8 cellular contexts compared by ENCODE assay signal in the genomic region with DNA sequence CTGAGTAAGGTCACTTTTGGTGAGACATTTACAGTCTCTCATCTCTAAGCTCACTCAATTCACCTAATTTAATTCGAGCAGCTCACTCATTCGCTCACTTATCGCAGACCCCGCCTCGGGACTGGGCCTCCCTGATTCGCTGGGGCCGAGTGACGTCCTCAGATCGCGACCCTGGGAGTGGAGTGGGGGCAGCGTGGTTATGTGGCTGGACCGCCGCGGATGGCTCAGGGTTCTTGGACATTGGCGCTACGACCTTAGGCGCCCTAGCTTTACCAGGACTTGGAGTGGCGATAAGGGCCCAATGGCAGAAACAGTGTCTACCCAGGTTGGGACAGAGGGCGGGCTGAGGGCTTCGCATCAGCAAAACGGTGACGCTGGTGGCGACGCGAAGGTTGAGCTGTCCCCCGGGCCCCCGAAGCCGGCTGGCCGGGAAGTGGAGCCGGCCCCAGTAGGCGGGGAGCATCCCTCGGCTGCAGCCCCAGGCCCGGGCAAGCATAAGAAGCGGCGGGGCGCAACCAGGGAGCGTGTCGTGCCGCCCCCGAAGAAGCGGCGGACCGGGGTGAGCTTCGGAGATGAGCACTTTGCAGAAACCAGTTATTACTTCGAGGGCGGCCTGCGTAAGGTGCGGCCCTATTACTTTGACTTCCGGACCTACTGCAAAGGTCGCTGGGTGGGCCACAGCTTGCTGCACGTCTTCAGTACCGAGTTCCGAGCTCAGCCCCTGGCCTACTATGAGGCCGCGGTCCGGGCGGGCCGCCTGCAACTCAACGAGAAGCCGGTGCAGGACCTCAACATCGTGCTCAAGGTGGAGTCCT. TPM values are rescaled to one million over a fixed set of nuclear protein-coding genes. Genes with fewer than 3 reads are reported as not detected.
DNase-seq lines count a peak whose midpoint lies in the region; ATAC-seq and TF ChIP-seq lines count a peak whose summit lies in the region.

A gene with protein sequence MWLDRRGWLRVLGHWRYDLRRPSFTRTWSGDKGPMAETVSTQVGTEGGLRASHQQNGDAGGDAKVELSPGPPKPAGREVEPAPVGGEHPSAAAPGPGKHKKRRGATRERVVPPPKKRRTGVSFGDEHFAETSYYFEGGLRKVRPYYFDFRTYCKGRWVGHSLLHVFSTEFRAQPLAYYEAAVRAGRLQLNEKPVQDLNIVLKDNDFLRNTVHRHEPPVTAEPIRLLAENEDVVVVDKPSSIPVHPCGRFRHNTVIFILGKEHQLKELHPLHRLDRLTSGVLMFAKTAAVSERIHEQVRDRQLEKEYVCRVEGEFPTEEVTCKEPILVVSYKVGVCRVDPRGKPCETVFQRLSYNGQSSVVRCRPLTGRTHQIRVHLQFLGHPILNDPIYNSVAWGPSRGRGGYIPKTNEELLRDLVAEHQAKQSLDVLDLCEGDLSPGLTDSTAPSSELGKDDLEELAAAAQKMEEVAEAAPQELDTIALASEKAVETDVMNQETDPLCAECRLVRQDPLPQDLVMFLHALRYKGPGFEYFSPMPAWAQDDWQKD (plus strand): TSS at position 161 of the 815 bp plus-strand sequence. CDS start 39 bp downstream, at position 200.

- H3K27me3 Mint-ChIP-seq in activated CD4-positive, alpha-beta T cell treated with anti-CD3 and anti-CD28 coated beads, Interleukin-2, amount 10 ng/mL, durations not matched to agents 24 days and 14 days: no peaks in the 10 kb centered on the region

- intact Hi-C loops in activated CD4-positive, alpha-beta T cell treated with anti-CD3 and anti-CD28 coated beads, Interleukin-2, amount 10 ng/mL, durations not matched to agents 24 days and 14 days (cut with micrococcal nuclease): loop anchor here (1.0 to 10.0 kb wide), 9 partner anchors 25 to 545 kb away; a partner anchor contains a TSS

- TF ChIP-seq CTCF in AG04449 (IDR thresholded peaks at IDR 0.05; ENCODE audit: insufficient read depth, low read length, missing control alignments) (no peak), coronary artery (IDR thresholded peaks at IDR 0.05) (no peak)

- H3K27ac ChIP-seq in coronary artery: peak within 1 kb of the TSS; percentile 72 to 87

- peak within 1 kb of the TSS; percentile 98 for H3K4me3 Mint-ChIP-seq in activated CD4-positive, alpha-beta T cell treated with anti-CD3 and anti-CD28 coated beads, Interleukin-2, amount 10 ng/mL, durations not matched to agents 24 days and 14 days

- POLR2A ChIA-PET in AG04449 (lab: Yijun Ruan, JAX): interaction anchor here (0.5 to 1.5 kb wide), 2 partner anchors 20 to 63 kb away, joined by 4 to 6 read pairs; no protein-coding TSS in a partner anchor

- H3K4me3 ChIP-seq in AG04449 (ENCODE audit: low read depth, low read length) (peak within 1 kb of the TSS; percentile 100), coronary artery (peak within 1 kb of the TSS; percentile 98)

- H3K36me3 Mint-ChIP-seq in activated CD4-positive, alpha-beta T cell treated with anti-CD3 and anti-CD28 coated beads, Interleukin-2, amount 10 ng/mL, durations not matched to agents 24 days and 14 days (ENCODE audit: low read depth): peaks cover 22% of the 10 kb centered on the region

- CTCF ChIA-PET in AG04449 (lab: Yijun Ruan, JAX): interaction anchor here (1.0 to 1.7 kb wide), 5 partner anchors 8 to 325 kb away, joined by 4 to 9 read pairs (median 6); a partner anchor contains a TSS

- H3K4me1 Mint-ChIP-seq in activated CD4-positive, alpha-beta T cell treated with anti-CD3 and anti-CD28 coated beads, Interleukin-2, amount 10 ng/mL, durations not matched to agents 24 days and 14 days: peaks cover 32% of the 10 kb centered on the region

- peak within 1 kb of the TSS; percentile 98 for H3K27ac Mint-ChIP-seq in activated CD4-positive, alpha-beta T cell treated with anti-CD3 and anti-CD28 coated beads, Interleukin-2, amount 10 ng/mL, durations not matched to agents 24 days and 14 days

- no peaks in the 10 kb centered on the region for H3K9me3 Mint-ChIP-seq in activated CD4-positive, alpha-beta T cell treated with anti-CD3 and anti-CD28 coated beads, Interleukin-2, amount 10 ng/mL, durations not matched to agents 24 days and 14 days

- DNase-seq in AG04449 (ENCODE audit: low read depth, low spot score): peak; percentile 28
- DNase-seq in NCI-H748 (lab: John Stamatoyannopoulos, UW; ENCODE audit: unreplicated experiment): peak; percentile 91
- peak; percentile 98 for DNase-seq in activated CD4-positive, alpha-beta T cell treated with anti-CD3 and anti-CD28 coated beads, Interleukin-2, amount 10 ng/mL, durations not matched to agents 24 days and 14 days
- DNase-seq in coronary artery (ENCODE audit: low spot score): peak; percentile 95
- DNase-seq in left lobe of liver (ENCODE audit: low spot score): peak; percentile 94
- DNase-seq in stimulated activated CD4-positive, alpha-beta T cell treated with anti-CD3 and anti-CD28 coated beads, Interleukin-1b, Interleukin-23, amount 100 ng/mL, for 48 hours: peak; percentile 94

- ATAC-seq in GM19023 (IDR thresholded peaks at IDR 0.05; ENCODE audit: unreplicated experiment) (peak; percentile 49), HG03439 (IDR thresholded peaks at IDR 0.05; ENCODE audit: unreplicated experiment) (peak; percentile 54), left lobe of liver (peak; percentile 81)

RNA-seq across cellular contexts. Expression of the gene that starts here (rescaled TPM):
- total RNA-seq in activated CD4-positive, alpha-beta T cell treated with anti-CD3 and anti-CD28 coated beads, Interleukin-2, amount 10 ng/mL, durations not matched to agents 24 days and 14 days: 19.3 and 20.5 TPM in 2 replicates
- 7.4 TPM for total RNA-seq in left lobe of liver

Comparison
In these comparisons a context has a peak if more than half of its experiments do, and no peak if none do; other contexts are left out.
1. Peak in every context shown above with its lines: DNase-seq, ATAC-seq, H3K4me3 ChIP-seq and H3K27ac ChIP-seq.
2. DNase-seq: peak in every context shown above with its lines; median percentile 98 in activated CD4-positive, alpha-beta T cell treated with anti-CD3 and anti-CD28 coated beads, Interleukin-2, amount 10 ng/mL, durations not matched to agents 24 days and 14 days; 95 in coronary artery; 94 in left lobe of liver; 94 in stimulated activated CD4-positive, alpha-beta T cell treated with anti-CD3 and anti-CD28 coated beads, Interleukin-1b, Interleukin-23, amount 100 ng/mL, for 48 hours; 91 in NCI-H748; 28 in AG04449.